In the genomic region with DNA sequence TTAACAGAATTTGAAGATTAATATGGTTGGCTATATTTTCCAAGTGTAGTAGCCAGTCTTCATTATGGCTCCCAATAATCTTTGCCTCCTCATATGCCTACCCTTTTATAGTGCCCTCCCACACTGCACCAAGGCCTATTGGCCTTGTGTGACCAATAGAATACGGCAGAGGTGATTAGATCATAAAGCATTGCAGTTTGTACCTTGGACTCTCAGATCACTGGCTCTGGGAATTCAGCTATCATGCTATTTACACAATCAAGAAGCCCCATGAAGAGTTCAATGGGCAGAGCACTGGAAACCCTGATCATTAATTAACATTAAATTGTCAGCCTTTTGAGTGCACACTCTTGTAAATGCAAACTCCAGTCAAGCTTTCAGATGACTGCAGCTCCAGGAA, we compare ENCODE assay signal across 26 cellular contexts.
"Had no signal": no experiment of that assay in that cellular context is flagged by ENCODE, and none has a peak within 500 bp of the region (broad histone marks: within the 10 kb centered on the region; RNA-seq: fewer than 3 reads in every experiment).

No MANE protein-coding gene starts in this region.

- H3K36me3 Mint-ChIP-seq: activated naive CD8-positive, alpha-beta T cell; stimulated activated effector memory CD8-positive, alpha-beta T cell treated with anti-CD3 and anti-CD28 coated beads, Interleukin-12 subunit alpha, Interleukin-12 subunit beta, amount 100 ng/mL, for 72 hours had no signal

- ATAC-seq: activated CD4-positive, alpha-beta T cell treated with anti-CD3 and anti-CD28 coated beads for 36 hours; activated T-cell treated with anti-CD3 and anti-CD28 coated beads, Interleukin-2, amount 50 U/mL, for 4 hours; foreskin keratinocyte; natural killer cell treated with Interleukin-12 subunit alpha and Interleukin-12 subunit beta and Interleukin-15 and Interleukin-18, amount 100 ng/mL, for 72 hours; stimulated activated effector memory CD8-positive, alpha-beta T cell treated with anti-CD3 and anti-CD28 coated beads, Interleukin-12 subunit alpha, Interleukin-12 subunit beta, amount 100 ng/mL, for 72 hours; stimulated activated naive CD8-positive, alpha-beta T cell treated with anti-CD3 and anti-CD28 coated beads, Interleukin-15, amount 100 ng/mL, for 72 hours had no signal

- H3K4me3 ChIP-seq: adrenal gland, ascending aorta, left ventricle myocardium inferior, tibial artery had no signal

- H3K27me3 Mint-ChIP-seq: activated B cell treated with CpG ODN at 0.5 μM for 24 hours; activated CD4-positive, alpha-beta T cell treated with anti-CD3 and anti-CD28 coated beads for 36 hours; activated naive CD8-positive, alpha-beta T cell; natural killer cell treated with Interleukin-12 subunit alpha and Interleukin-12 subunit beta and Interleukin-15 and Interleukin-18, amount 100 ng/mL, for 72 hours; progenitor cell of endocrine pancreas; stimulated activated naive CD8-positive, alpha-beta T cell treated with anti-CD3 and anti-CD28 coated beads, Interleukin-15, amount 100 ng/mL, for 72 hours had no signal

- H3K36me3 ChIP-seq: adrenal gland, ascending aorta, brain microvascular endothelial cell, left ventricle myocardium inferior, tibial artery had no signal

- H3K27ac ChIP-seq: adrenal gland, ascending aorta, brain microvascular endothelial cell, foreskin keratinocyte, left ventricle myocardium inferior, tibial artery had no signal

- H3K4me3 Mint-ChIP-seq: activated B cell treated with CpG ODN at 0.5 μM for 24 hours; activated CD4-positive, alpha-beta T cell treated with anti-CD3 and anti-CD28 coated beads for 36 hours; activated naive CD8-positive, alpha-beta T cell; activated T-cell treated with anti-CD3 and anti-CD28 coated beads, Interleukin-2, amount 50 U/mL, for 4 hours; immature natural killer cell; mesothelial cell of epicardium; natural killer cell treated with Interleukin-12 subunit alpha and Interleukin-12 subunit beta and Interleukin-15 and Interleukin-18, amount 100 ng/mL, for 72 hours; stimulated activated effector memory CD8-positive, alpha-beta T cell treated with anti-CD3 and anti-CD28 coated beads, Interleukin-12 subunit alpha, Interleukin-12 subunit beta, amount 100 ng/mL, for 72 hours; stimulated activated naive CD8-positive, alpha-beta T cell treated with anti-CD3 and anti-CD28 coated beads, Interleukin-15, amount 100 ng/mL, for 72 hours had no signal

- H3K9me3 ChIP-seq: adrenal gland, left ventricle myocardium inferior, tibial artery had no signal

- H3K27ac Mint-ChIP-seq: activated B cell treated with CpG ODN at 0.5 μM for 24 hours; activated CD4-positive, alpha-beta T cell treated with anti-CD3 and anti-CD28 coated beads for 36 hours; activated naive CD8-positive, alpha-beta T cell; activated T-helper 2 cell treated with anti-CD3 and anti-CD28 coated beads, Interferon-gamma antibody, Interleukin-2, Interleukin-4, amounts not matched to agents 10 μg/mL and 5 μg/mL and 100 μg/mL, durations not matched to agents 14 hours and 24 hours and 36 hours; immature natural killer cell; mesothelial cell of epicardium; natural killer cell treated with Interleukin-12 subunit alpha and Interleukin-12 subunit beta and Interleukin-15 and Interleukin-18, amount 100 ng/mL, for 72 hours; progenitor cell of endocrine pancreas; stimulated activated effector memory CD8-positive, alpha-beta T cell treated with anti-CD3 and anti-CD28 coated beads, Interleukin-12 subunit alpha, Interleukin-12 subunit beta, amount 100 ng/mL, for 72 hours; stimulated activated naive CD8-positive, alpha-beta T cell treated with anti-CD3 and anti-CD28 coated beads, Interleukin-15, amount 100 ng/mL, for 72 hours had no signal

- H3K9me3 Mint-ChIP-seq: activated T-helper 2 cell treated with anti-CD3 and anti-CD28 coated beads, Interferon-gamma antibody, Interleukin-2, Interleukin-4, amounts not matched to agents 10 μg/mL and 5 μg/mL and 100 μg/mL, durations not matched to agents 14 hours and 24 hours and 36 hours; stimulated activated naive CD8-positive, alpha-beta T cell treated with anti-CD3 and anti-CD28 coated beads, Interleukin-15, amount 100 ng/mL, for 72 hours had no signal

- H3K27me3 ChIP-seq: adrenal gland, ascending aorta, brain microvascular endothelial cell, foreskin keratinocyte, tibial artery had no signal

- H3K4me1 Mint-ChIP-seq: activated B cell treated with CpG ODN at 0.5 μM for 24 hours; activated CD4-positive, alpha-beta T cell treated with anti-CD3 and anti-CD28 coated beads for 36 hours; immature natural killer cell; stimulated activated effector memory CD8-positive, alpha-beta T cell treated with anti-CD3 and anti-CD28 coated beads, Interleukin-12 subunit alpha, Interleukin-12 subunit beta, amount 100 ng/mL, for 72 hours; stimulated activated naive CD8-positive, alpha-beta T cell treated with anti-CD3 and anti-CD28 coated beads, Interleukin-15, amount 100 ng/mL, for 72 hours had no signal

- H3K4me1 ChIP-seq: adrenal gland, ascending aorta, foreskin keratinocyte, tibial artery had no signal

- DNase-seq: activated B cell treated with CpG ODN at 0.5 μM for 24 hours; activated CD4-positive, alpha-beta T cell treated with anti-CD3 and anti-CD28 coated beads for 36 hours; activated CD4-positive, alpha-beta T cell treated with anti-CD3 and anti-CD28 coated beads, Interleukin-2, amount 50 U/mL, for 48 hours; activated CD8-positive, alpha-beta memory T cell treated with anti-CD3 and anti-CD28 coated beads, Interleukin-2, amount 50 U/mL, for 48 hours; activated naive CD4-positive, alpha-beta T cell; activated T-cell treated with anti-CD3 and anti-CD28 coated beads, Interleukin-2, amount 50 U/mL, for 4 hours; adrenal gland; brain microvascular endothelial cell; caudate nucleus; dermis blood vessel endothelial cell; effector CD8-positive, alpha-beta T cell; foreskin keratinocyte; immature natural killer cell; left ventricle myocardium inferior; mammary epithelial cell; stimulated activated CD4-positive, alpha-beta T cell treated with anti-CD3 and anti-CD28 coated beads, Interleukin-1b, Interleukin-23, amount 100 ng/mL, for 48 hours; stimulated activated naive CD8-positive, alpha-beta T cell treated with anti-CD3 and anti-CD28 coated beads, Interleukin-15, amount 100 ng/mL, for 72 hours; T1000; tibial artery had no signal
